Comparison of ENCODE assay signal across 9 cellular contexts in genomic region chr1:224623743-224624333, GRCh38.
DNase-seq lines count a peak whose midpoint lies in the region; ATAC-seq and TF ChIP-seq lines count a peak whose summit lies in the region.
"Had no signal": no experiment of that assay in that cellular context is flagged by ENCODE, and none has a peak within 500 bp of the region (broad histone marks: within the 10 kb centered on the region; RNA-seq: fewer than 3 reads in every experiment).

No MANE protein-coding gene starts in this region.

- H3K36me3 Mint-ChIP-seq in T-helper 2 cell treated with Interferon-gamma antibody and Interleukin-4, amounts not matched to agents 5 μg/mL and 100 μg/mL, for 36 hours (ENCODE audit: low read depth): peaks cover 20% of the 10 kb centered on the region

- H3K27me3 ChIP-seq in BLaER1 treated with 17β-estradiol and CSF1 and Interleukin-3, amounts not matched to agents 10 nM and 100 nM: peaks cover 4 to 27% (median 12%) of the 10 kb centered on the region in 11 experiments; a peak in 21 of 22 replicates

- peaks cover 24 to 31% (median 27%) of the 10 kb centered on the region in 10 experiments for H3K4me1 ChIP-seq in BLaER1 treated with 17β-estradiol and CSF1 and Interleukin-3, amounts not matched to agents 10 nM and 100 nM

- H3K27ac Mint-ChIP-seq in T-helper 2 cell treated with Interferon-gamma antibody and Interleukin-4, amounts not matched to agents 5 μg/mL and 100 μg/mL, for 36 hours: peak overlapping the region; percentile 99

- peak overlapping the region; percentile 78 for H3K4me3 Mint-ChIP-seq in T-helper 2 cell treated with Interferon-gamma antibody and Interleukin-4, amounts not matched to agents 5 μg/mL and 100 μg/mL, for 36 hours

- peaks cover 13% of the 10 kb centered on the region for H3K9me3 Mint-ChIP-seq in T-helper 2 cell treated with Interferon-gamma antibody and Interleukin-4, amounts not matched to agents 5 μg/mL and 100 μg/mL, for 36 hours

- peak; percentile 81 for DNase-seq in T-helper 2 cell treated with Interferon-gamma antibody and Interleukin-4, amounts not matched to agents 5 μg/mL and 100 μg/mL, for 36 hours (ENCODE audit: low spot score)
- DNase-seq in astrocyte of the spinal cord (ENCODE audit: low read depth, low spot score) (peak; percentile 96), skeletal muscle cell (ENCODE audit: low read depth) (peak; percentile 83), D341Med (ENCODE audit: low spot score) (no peak), epidermal melanocyte (ENCODE audit: insufficient read length, low spot score) (no peak)

- H3K4me1 Mint-ChIP-seq in T-helper 2 cell treated with Interferon-gamma antibody and Interleukin-4, amounts not matched to agents 5 μg/mL and 100 μg/mL, for 36 hours (ENCODE audit: low read depth): peaks cover 39% of the 10 kb centered on the region

- no peaks in the 10 kb centered on the region for H3K36me3 ChIP-seq in BLaER1 treated with 17β-estradiol and CSF1 and Interleukin-3, amounts not matched to agents 10 nM and 100 nM

- H3K27me3 Mint-ChIP-seq in T-helper 2 cell treated with Interferon-gamma antibody and Interleukin-4, amounts not matched to agents 5 μg/mL and 100 μg/mL, for 36 hours (ENCODE audit: low read depth): peaks cover 32% of the 10 kb centered on the region

- 0 out of 20 replicates have a peak overlapping the region, but pooled peaks of 1 of the 10 experiments have one; percentile 14 for H3K4me3 ChIP-seq in BLaER1 treated with 17β-estradiol and CSF1 and Interleukin-3, amounts not matched to agents 10 nM and 100 nM
- H3K4me3 ChIP-seq in astrocyte of the spinal cord (ENCODE audit: low read depth, low read length) (no peak overlapping the region), skeletal muscle cell (ENCODE audit: low read depth, low read length) (no peak overlapping the region)

- H3K9ac ChIP-seq in BLaER1 treated with 17β-estradiol and CSF1 and Interleukin-3, amounts not matched to agents 10 nM and 100 nM: peak overlapping the region; percentile 3 to 69 (median 50); a peak in 19 of 22 replicates

- H3K27ac ChIP-seq in BLaER1 treated with 17β-estradiol and CSF1 and Interleukin-3, amounts not matched to agents 10 nM and 100 nM: peak overlapping the region in 10 of 11 experiments; percentile 46 to 86 (median 76); a peak in 20 of 22 replicates
- H3K27ac ChIP-seq: HL-60 had no signal

- H3K9me3 ChIP-seq in BLaER1 treated with 17β-estradiol and CSF1 and Interleukin-3, amounts not matched to agents 10 nM and 100 nM (replicated peaks in 1 of 11): peaks cover 7 to 15% (median 13%) of the 10 kb centered on the region in 11 experiments; a peak in 20 of 22 replicates

- H3K4me2 ChIP-seq in BLaER1 treated with 17β-estradiol and CSF1 and Interleukin-3, amounts not matched to agents 10 nM and 100 nM: peak overlapping the region; percentile 65 to 93 (median 85)

- peak; percentile 95 for ATAC-seq in GM19395 (IDR thresholded peaks at IDR 0.05; ENCODE audit: unreplicated experiment)
- peak; percentile 91 for ATAC-seq in HG03558 (IDR thresholded peaks at IDR 0.05; ENCODE audit: extremely low read depth, unreplicated experiment)

- in situ Hi-C loops in astrocyte of the spinal cord (cut with HindIII; ENCODE audit: low sequenced_read_pairs): loop anchor here (25.0 kb wide), 1 partner anchor 112 kb away; no protein-coding TSS in a partner anchor

- peaks cover 0 to 14% (median 0%) of the 10 kb centered on the region in 11 experiments; a peak in 1 of 22 replicates for H4K20me1 ChIP-seq in BLaER1 treated with 17β-estradiol and CSF1 and Interleukin-3, amounts not matched to agents 10 nM and 100 nM

- TF ChIP-seq CTCF in astrocyte of the spinal cord (IDR thresholded peaks at IDR 0.05; ENCODE audit: low read depth, low read length): no peak

Comparison
In these comparisons a context has a peak if more than half of its experiments do, and no peak if none do; other contexts are left out.
1. DNase-seq: peak in T-helper 2 cell treated with Interferon-gamma antibody and Interleukin-4, amounts not matched to agents 5 μg/mL and 100 μg/mL, for 36 hours (single experiment), astrocyte of the spinal cord (single experiment) and skeletal muscle cell (single experiment); none in D341Med (single experiment) and epidermal melanocyte (single experiment).